8 cellular contexts compared by ENCODE assay signal in the genomic region with DNA sequence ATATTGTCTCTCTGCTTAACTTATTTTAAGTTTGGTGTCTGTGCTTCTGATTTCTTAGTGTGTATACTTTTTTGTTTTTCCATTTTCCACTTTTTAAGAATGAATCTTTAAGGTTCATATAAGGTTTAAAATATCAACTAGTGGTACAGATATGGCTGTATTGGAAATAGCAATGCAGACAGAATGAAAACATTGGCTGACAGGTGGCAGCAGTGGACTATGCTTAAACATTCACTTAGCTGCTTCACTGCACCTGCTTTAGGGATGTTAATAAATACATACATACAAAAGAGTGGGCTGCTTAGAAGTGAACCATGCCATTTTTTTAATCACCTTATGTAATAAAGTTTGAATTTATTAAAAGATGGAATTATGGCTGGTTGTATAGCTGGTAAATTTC. TPM values are rescaled to one million over a fixed set of nuclear protein-coding genes. Genes with fewer than 3 reads are reported as not detected.
DNase-seq lines count a peak whose midpoint lies in the region; ATAC-seq and TF ChIP-seq lines count a peak whose summit lies in the region.

No MANE protein-coding gene starts in this region.

- H3K9me3 ChIP-seq in neural cell (ENCODE audit: low read length), result no peaks in the 10 kb centered on the region

- no peaks in the 10 kb centered on the region for H3F3A ChIP-seq in neural cell (ENCODE audit: insufficient read depth, low read length, poor library complexity, severe bottlenecking)

- H2AFZ ChIP-seq in neural cell (ENCODE audit: low read depth, low read length), result no peak overlapping the region

- H4K20me1 ChIP-seq in neural cell (ENCODE audit: insufficient read depth), result no peaks in the 10 kb centered on the region

- no peaks in the 10 kb centered on the region for H3K27me3 ChIP-seq in neural cell (ENCODE audit: insufficient read depth, low read depth, low read length)

- peak; percentile 52 for ATAC-seq in GM18505 (IDR thresholded peaks at IDR 0.05; ENCODE audit: unreplicated experiment)
- ATAC-seq in HG03442 (IDR thresholded peaks at IDR 0.05; ENCODE audit: unreplicated experiment), result peak; percentile 55
- ATAC-seq in omental fat pad (ENCODE audit: low FRiP score), result no peak

- in situ Hi-C loops in ACHN (cut with HindIII; ENCODE audit: low pct_ligation_motif_present, low pct_unique_long_range_greater_than_20kb, low sequenced_read_pairs), result no loop called here

- H3K27me3 Mint-ChIP-seq in T-helper 2 cell treated with Interferon-gamma antibody and Interleukin-4, amounts not matched to agents 5 μg/mL and 100 μg/mL, for 36 hours (ENCODE audit: low read depth), result no peaks in the 10 kb centered on the region

- H3K79me2 ChIP-seq in neural cell (replicated peaks; ENCODE audit: insufficient read depth, low read length), result no peaks in the 10 kb centered on the region

- DNase-seq in ACHN (peak; percentile 19), NOMO-1 treated with dmso at 0.1 percent for 144 hours (lab: John Stamatoyannopoulos, UW; ENCODE audit: unreplicated experiment) (no peak), omental fat pad (ENCODE audit: low spot score) (no peak)
- no peak for DNase-seq in T-helper 2 cell treated with Interferon-gamma antibody and Interleukin-4, amounts not matched to agents 5 μg/mL and 100 μg/mL, for 36 hours (ENCODE audit: low spot score)
- no peak for DNase-seq in stimulated activated CD4-positive, alpha-beta T cell treated with anti-CD3 and anti-CD28 coated beads, Interleukin-1b, Interleukin-23, amount 100 ng/mL, for 48 hours

- peak; percentile 66 for TF ChIP-seq RAD21 in neural cell (conservative IDR thresholded peaks at IDR 0.05)

- H3K9me2 ChIP-seq in neural cell (ENCODE audit: insufficient read depth, low read length), result no peaks in the 10 kb centered on the region

- no peak overlapping the region for H3K4me3 Mint-ChIP-seq in T-helper 2 cell treated with Interferon-gamma antibody and Interleukin-4, amounts not matched to agents 5 μg/mL and 100 μg/mL, for 36 hours

- H3K4me3 ChIP-seq in neural cell (ENCODE audit: low read length), result no peak overlapping the region

- TF ChIP-seq CTCF in neural cell (IDR thresholded peaks at IDR 0.05; ENCODE audit: poor library complexity, severe bottlenecking) (peak; percentile 66), omental fat pad (IDR thresholded peaks at IDR 0.05) (no peak)

- peaks cover 5% of the 10 kb centered on the region for H3K36me3 ChIP-seq in neural cell (ENCODE audit: insufficient read depth, low read length)

- no peak overlapping the region for H3K4me2 ChIP-seq in neural cell (ENCODE audit: low read length)

- H3K36me3 Mint-ChIP-seq in T-helper 2 cell treated with Interferon-gamma antibody and Interleukin-4, amounts not matched to agents 5 μg/mL and 100 μg/mL, for 36 hours (ENCODE audit: low read depth), result peaks cover 54% of the 10 kb centered on the region

- no peak for TF ChIP-seq POLR2A in GM18505 (IDR thresholded peaks at IDR 0.05; ENCODE audit: borderline replicate concordance, extremely low read depth, insufficient read depth, insufficient read length)

- peaks cover 10% of the 10 kb centered on the region for H3K9me3 Mint-ChIP-seq in T-helper 2 cell treated with Interferon-gamma antibody and Interleukin-4, amounts not matched to agents 5 μg/mL and 100 μg/mL, for 36 hours

- no peak for TF ChIP-seq EP300 in neural cell (conservative IDR thresholded peaks at IDR 0.05; ENCODE audit: poor library complexity, severe bottlenecking)

- H3K27ac Mint-ChIP-seq in T-helper 2 cell treated with Interferon-gamma antibody and Interleukin-4, amounts not matched to agents 5 μg/mL and 100 μg/mL, for 36 hours, result peak overlapping the region; percentile 60

- H3K27ac ChIP-seq in neural cell (ENCODE audit: low read length), result no peak overlapping the region

- H3K9ac ChIP-seq in neural cell (ENCODE audit: low read length), result no peak overlapping the region

- H3K4me1 Mint-ChIP-seq in T-helper 2 cell treated with Interferon-gamma antibody and Interleukin-4, amounts not matched to agents 5 μg/mL and 100 μg/mL, for 36 hours (ENCODE audit: low read depth), result peaks cover 27% of the 10 kb centered on the region

TF ChIP-seq in neural cell, 6 proteins besides CTCF, POLR2A, EP300 and RAD21:
- TF ChIP-seq SMC3 (conservative IDR thresholded peaks at IDR 0.05; ENCODE audit: poor library complexity) (peak; percentile 58), TAF1 (IDR thresholded peaks at IDR 0.05; ENCODE audit: low read depth) (no peak)

RNA-seq across cellular contexts. Expression of a gene that starts 27.3 kb away (rescaled TPM):
- 115 and 128 TPM in 2 replicates for polyA plus RNA-seq in neural cell
- polyA minus RNA-seq in neural cell, result 125 and 136 TPM in 2 replicates
- 10 to 100 TPM; 72.1 to 92.0 (median 88.4) TPM for total RNA-seq in omental fat pad
